Comparison of ENCODE assay signal across 8 cellular contexts in the genomic region with DNA sequence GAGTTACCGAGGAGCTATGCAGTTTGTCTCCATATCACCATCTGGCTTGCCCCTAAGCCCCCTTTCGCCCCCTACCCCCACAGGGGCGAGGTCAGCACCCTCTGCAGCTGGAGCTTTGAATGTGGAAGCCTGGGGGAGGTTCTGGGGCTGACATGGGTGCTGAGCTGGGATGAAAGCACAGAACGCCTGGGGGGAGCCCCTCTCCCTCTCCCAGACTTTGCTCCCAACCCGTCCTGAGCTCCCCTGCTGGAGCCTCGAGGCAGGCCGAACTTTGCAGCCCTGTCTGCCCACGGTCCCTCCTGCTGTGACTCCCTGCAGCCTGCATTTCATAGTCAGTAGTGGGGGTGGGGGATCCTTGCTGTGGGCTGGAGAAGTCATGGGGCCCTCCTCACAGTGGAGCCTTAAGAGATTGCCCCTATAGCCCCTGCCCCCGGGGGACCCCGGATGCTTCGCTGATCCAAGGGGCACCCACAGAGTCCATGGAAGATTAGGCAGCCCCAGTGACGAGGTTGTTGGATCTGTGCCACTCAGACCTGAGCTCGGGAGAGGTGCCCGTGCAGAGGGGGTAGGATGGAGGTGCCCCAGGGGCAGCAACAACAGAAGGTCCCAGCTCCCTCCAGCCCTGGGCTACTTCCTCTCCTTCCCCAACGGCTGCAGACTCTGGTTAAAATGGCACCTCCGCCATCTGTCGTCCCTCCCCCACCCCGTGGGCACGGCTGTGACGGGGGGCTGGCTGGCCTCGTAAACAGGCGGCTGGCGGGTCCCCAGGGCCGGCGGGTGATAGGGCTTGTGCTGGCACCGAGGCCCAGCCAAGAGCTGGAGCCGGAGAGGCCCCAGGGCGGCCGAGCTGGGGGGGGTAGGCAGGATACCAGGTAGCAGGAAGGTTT.
A peak's percentile ranks its signal among the peaks of the same experiment; 100 is the strongest.
DNase-seq lines count a peak whose midpoint lies in the region; ATAC-seq and TF ChIP-seq lines count a peak whose summit lies in the region.

No MANE protein-coding gene starts in this region.

- no peaks in the 10 kb centered on the region for H3K9me3 ChIP-seq in DND-41 (ENCODE audit: insufficient read depth, low read length, severe bottlenecking)
- no peaks in the 10 kb centered on the region for H3K9me3 ChIP-seq in iPS-18c (ENCODE audit: control insufficient read depth, insufficient read depth, low read length)

- H3K4me2 ChIP-seq in DND-41 (ENCODE audit: insufficient read depth, low read length): no peak overlapping the region; the same call in 1 of the 2 replicates

- H3K36me3 ChIP-seq in DND-41 (ENCODE audit: insufficient read depth, low read length): no peaks in the 10 kb centered on the region

- H3K27ac ChIP-seq in DND-41 (ENCODE audit: low read length): no peak overlapping the region

- H3K79me2 ChIP-seq in DND-41 (ENCODE audit: insufficient read depth, low read length): no peaks in the 10 kb centered on the region

- H3K9ac ChIP-seq in DND-41 (ENCODE audit: low read depth, low read length): no peak overlapping the region

- H3K27me3 ChIP-seq in DND-41 (ENCODE audit: insufficient read depth, low read length, poor library complexity): peaks cover 5% of the 10 kb centered on the region

- H2AFZ ChIP-seq in DND-41 (ENCODE audit: low read depth, low read length): no peak overlapping the region

- H3K4me1 ChIP-seq in DND-41 (ENCODE audit: insufficient read depth, low read length): peaks cover 27% of the 10 kb centered on the region

- DNase-seq in DND-41 (peak; percentile 20), NCI-H1694 treated with DMSO at 0.1 percent for 48 hours (lab: John Stamatoyannopoulos, UW) (peak; percentile 82), activated gamma-delta T cell treated with Interleukin-2 at 50 U/mL for 16 hours (peak; percentile 66), GM10266 (ENCODE audit: extremely low spot score) (no peak)
- DNase-seq in stimulated activated CD4-positive, alpha-beta T cell treated with anti-CD3 and anti-CD28 coated beads, Interleukin-1b, Interleukin-23, amount 100 ng/mL, for 48 hours: peak; percentile 21

- H4K20me1 ChIP-seq in DND-41 (ENCODE audit: insufficient read depth, low read length): no peaks in the 10 kb centered on the region

- TF ChIP-seq CTCF in DND-41 (IDR thresholded peaks at IDR 0.05; ENCODE audit: borderline replicate concordance, extremely low read depth, low read length, poor library complexity, severe bottlenecking) (no peak), GM10266 (IDR thresholded peaks at IDR 0.05; ENCODE audit: control insufficient read depth, insufficient read depth, low read depth, missing control alignments) (no peak)

- no peak overlapping the region for H3K4me3 ChIP-seq in DND-41 (ENCODE audit: low read depth in 1 of 2, low read length in 2 of 2)
- peak overlapping the region; percentile 6 for H3K4me3 ChIP-seq in iPS-18c (ENCODE audit: insufficient read depth, low read depth, low read length)

- ATAC-seq in DND-41 (ENCODE audit: insufficient read depth, low read depth) (no peak), HG03442 (IDR thresholded peaks at IDR 0.05; ENCODE audit: unreplicated experiment) (no peak), HG03039 (IDR thresholded peaks at IDR 0.05; ENCODE audit: unreplicated experiment) (no peak)
